In the genomic region with DNA sequence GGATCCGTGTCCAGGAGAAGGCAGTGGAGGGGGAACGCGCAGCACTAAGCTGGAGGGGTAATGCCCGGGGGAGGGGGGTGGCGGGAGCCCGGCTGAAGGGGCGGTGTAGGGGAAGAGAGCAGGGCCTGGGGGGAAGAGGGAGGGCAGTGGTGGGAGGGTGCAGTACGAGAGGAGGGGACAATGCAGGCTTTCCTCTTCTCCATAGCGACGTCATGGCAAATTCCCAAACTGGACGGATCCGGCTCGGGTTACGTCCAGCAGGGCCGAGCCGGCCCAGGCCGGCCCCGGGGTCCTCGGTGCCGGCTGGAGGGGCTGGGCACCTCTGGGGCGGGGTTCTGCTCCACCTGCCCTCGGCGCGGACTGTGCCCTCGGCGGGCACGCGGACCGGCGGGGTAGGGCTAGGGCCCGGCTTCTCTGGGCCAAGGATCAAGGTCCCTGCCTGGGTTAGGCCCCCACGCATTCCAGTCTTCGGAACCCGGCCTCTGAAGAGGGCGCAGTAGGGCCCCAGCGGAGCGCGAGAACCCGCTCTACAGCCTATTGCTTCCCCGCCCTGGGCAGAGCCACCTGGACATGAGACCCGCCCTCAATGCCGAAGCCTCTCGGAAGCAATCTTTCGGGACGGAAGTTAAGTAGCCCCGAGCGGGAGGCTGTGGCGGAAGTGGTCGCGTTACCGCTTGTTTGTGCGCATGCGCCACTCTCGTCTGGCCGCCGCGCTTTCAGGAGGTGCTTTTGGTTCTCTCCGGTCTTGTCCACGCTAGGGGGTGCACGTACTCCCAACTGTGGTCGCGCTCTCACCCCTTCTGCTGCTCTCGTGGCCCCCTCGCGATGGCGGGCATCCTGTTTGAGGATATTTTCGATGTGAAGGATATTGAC, we compare ENCODE assay signal across 1 cellular context.
A peak's percentile ranks its signal among the peaks of the same experiment; 100 is the strongest.
TF ChIP-seq lines count a peak whose summit lies in the region.

No MANE protein-coding gene starts in this region.

TF ChIP-seq in K562, 482 proteins besides CTCF, POLR2A, EP300 and RAD21 (continued from another document and continues in another):
- TF ChIP-seq ZNF561 (CRISPR knock-in tag; conservative IDR thresholded peaks at IDR 0.05): no peak
- no peak for TF ChIP-seq ELF4 (CRISPR knock-in tag; IDR thresholded peaks at IDR 0.05)
- TF ChIP-seq MECOM (CRISPR knock-in tag; IDR thresholded peaks at IDR 0.05): 0 out of 2 replicates have a peak, but pooled peaks have one; percentile 32
- peak; percentile 91 for TF ChIP-seq NR2C1 (IDR thresholded peaks at IDR 0.05)
- peak; percentile 95 for TF ChIP-seq NR2C1 (tag; IDR thresholded peaks at IDR 0.05)
- TF ChIP-seq ZNF24 (IDR thresholded peaks at IDR 0.05): no peak
- TF ChIP-seq HMG20B (CRISPR knock-in tag; IDR thresholded peaks at IDR 0.05): no peak
- no peak for TF ChIP-seq SRSF1 (IDR thresholded peaks at IDR 0.05; ENCODE audit: low read depth, low read length)
- TF ChIP-seq CHD7 (IDR thresholded peaks at IDR 0.05; ENCODE audit: low read depth, low read length): no peak
- no peak for TF ChIP-seq NFXL1 (CRISPR knock-in tag; IDR thresholded peaks at IDR 0.05)
- TF ChIP-seq HMGN3 (IDR thresholded peaks at IDR 0.05; ENCODE audit: borderline replicate concordance, extremely low read depth, insufficient read length, low read depth, low read length): peak; percentile 93
- TF ChIP-seq PCBP2 (IDR thresholded peaks at IDR 0.05; ENCODE audit: low read depth, low read length, poor library complexity, severe bottlenecking): no peak
- TF ChIP-seq ZFPM2 (CRISPR knock-in tag; IDR thresholded peaks at IDR 0.05): no peak
- peak; percentile 16; the same call in 1 of the 2 replicates for TF ChIP-seq GTF2E2 (tag; IDR thresholded peaks at IDR 0.05)
- no peak for TF ChIP-seq ZNF23 (CRISPR knock-in tag; IDR thresholded peaks at IDR 0.05)
- no peak for TF ChIP-seq TGIF2 (CRISPR knock-in tag; IDR thresholded peaks at IDR 0.05)
- TF ChIP-seq, protein P1, sequence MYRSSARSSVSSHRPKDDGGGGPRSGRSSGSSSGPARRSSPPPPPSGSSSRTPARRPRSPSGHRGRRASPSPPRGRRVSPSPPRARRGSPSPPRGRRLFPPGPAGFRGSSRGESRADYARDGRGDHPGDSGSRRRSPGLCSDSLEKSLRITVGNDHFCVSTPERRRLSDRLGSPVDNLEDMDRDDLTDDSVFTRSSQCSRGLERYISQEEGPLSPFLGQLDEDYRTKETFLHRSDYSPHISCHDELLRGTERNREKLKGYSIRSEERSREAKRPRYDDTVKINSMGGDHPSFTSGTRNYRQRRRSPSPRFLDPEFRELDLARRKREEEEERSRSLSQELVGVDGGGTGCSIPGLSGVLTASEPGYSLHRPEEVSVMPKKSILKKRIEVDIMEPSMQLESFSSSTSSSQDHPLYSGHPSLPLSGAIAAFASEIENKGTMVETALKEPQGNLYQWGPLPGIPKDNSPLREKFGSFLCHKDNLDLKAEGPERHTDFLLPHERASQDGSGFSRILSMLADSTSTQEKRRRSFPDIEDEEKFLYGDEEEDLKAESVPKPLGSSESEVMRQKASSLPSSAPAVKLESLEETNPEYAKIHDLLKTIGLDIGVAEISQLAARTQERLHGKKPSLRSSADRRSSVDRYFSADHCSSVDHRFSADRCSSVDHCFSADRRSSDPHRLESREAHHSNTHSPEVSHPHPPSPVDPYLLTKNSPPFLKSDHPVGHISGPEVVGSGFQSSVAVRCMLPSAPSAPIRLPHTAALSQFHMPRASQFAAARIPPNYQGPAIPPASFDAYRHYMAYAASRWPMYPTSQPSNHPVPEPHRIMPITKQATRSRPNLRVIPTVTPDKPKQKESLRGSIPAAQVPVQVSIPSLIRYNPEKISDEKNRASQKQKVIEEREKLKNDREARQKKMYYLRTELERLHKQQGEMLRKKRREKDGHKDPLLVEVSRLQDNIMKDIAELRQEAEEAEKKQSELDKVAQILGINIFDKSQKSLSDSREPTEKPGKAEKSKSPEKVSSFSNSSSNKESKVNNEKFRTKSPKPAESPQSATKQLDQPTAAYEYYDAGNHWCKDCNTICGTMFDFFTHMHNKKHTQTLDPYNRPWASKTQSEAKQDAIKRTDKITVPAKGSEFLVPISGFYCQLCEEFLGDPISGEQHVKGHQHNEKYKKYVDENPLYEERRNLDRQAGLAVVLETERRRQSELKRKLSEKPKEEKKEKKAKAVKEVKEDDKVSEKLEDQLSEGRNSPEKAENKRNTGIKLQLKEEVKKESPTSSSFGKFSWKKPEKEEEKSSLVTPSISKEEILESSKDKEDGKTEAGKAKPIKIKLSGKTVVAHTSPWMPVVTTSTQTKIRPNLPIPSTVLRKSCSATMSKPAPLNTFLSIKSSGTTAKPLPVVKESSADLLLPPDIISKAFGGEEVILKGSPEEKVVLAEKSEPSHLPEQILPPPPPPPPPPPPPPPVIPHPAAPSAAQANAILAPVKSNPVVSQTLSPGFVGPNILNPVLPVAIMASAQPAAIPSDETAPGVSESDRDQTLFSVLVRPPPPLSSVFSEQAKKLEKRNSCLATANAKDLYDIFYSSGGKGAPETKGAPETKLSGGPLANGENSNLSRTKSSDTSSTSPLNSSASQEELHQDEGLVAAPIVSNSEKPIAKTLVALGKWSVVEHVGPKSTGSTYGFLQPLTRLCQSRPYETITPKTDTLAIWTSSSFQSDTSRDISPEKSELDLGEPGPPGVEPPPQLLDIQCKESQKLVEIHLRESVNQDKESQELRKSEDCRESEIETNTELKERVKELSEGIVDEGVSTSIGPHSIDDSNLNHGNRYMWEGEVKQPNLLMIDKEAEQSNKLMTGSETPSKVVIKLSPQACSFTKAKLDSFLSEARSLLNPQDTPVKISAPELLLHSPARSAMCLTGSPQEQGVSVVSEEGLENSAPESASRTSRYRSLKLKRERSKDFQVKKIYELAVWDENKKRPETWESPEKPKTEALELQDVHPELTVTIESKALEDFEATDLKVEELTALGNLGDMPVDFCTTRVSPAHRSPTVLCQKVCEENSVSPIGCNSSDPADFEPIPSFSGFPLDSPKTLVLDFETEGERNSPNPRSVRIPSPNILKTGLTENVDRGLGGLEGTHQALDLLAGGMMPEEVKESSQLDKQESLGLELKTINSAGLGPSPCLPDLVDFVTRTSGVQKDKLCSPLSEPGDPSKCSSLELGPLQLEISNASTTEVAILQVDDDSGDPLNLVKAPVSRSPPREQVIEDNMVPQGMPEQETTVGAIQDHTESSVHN (IDR thresholded peaks at IDR 0.05; ENCODE audit: borderline replicate concordance in 1 of 2, low read depth in 1 of 2): no peak
- no peak for TF ChIP-seq TCF7L2 (IDR thresholded peaks at IDR 0.05; ENCODE audit: low read depth, low read length)
- TF ChIP-seq ZNF740 (CRISPR knock-in tag; IDR thresholded peaks at IDR 0.05): no peak; the same call in 1 of the 2 replicates
- TF ChIP-seq ZNF740 (tag; IDR thresholded peaks at IDR 0.05): peak in 1 of 2 experiments; percentile 58; a peak in 1 of 4 replicates
- TF ChIP-seq ETS2 (tag; IDR thresholded peaks at IDR 0.05; ENCODE audit: borderline replicate concordance, poor library complexity, severe bottlenecking): no peak
- TF ChIP-seq BHLHE40 (IDR thresholded peaks at IDR 0.05; ENCODE audit: low read length): no peak
- no peak for TF ChIP-seq TBL1XR1 (IDR thresholded peaks at IDR 0.05; ENCODE audit: low read length in 2 of 2)
- TF ChIP-seq ZNF239 (CRISPR knock-in tag; IDR thresholded peaks at IDR 0.05): no peak
- TF ChIP-seq, protein P2, sequence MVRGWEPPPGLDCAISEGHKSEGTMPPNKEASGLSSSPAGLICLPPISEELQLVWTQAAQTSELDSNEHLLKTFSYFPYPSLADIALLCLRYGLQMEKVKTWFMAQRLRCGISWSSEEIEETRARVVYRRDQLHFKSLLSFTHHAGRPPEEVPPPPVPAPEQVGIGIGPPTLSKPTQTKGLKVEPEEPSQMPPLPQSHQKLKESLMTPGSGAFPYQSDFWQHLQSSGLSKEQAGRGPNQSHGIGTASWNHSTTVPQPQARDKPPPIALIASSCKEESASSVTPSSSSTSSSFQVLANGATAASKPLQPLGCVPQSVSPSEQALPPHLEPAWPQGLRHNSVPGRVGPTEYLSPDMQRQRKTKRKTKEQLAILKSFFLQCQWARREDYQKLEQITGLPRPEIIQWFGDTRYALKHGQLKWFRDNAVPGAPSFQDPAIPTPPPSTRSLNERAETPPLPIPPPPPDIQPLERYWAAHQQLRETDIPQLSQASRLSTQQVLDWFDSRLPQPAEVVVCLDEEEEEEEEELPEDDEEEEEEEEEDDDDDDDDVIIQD (CRISPR knock-in tag; IDR thresholded peaks at IDR 0.05): no peak
- TF ChIP-seq CHCHD3 (CRISPR knock-in tag; IDR thresholded peaks at IDR 0.05): no peak
- no peak for TF ChIP-seq ZKSCAN3 (CRISPR knock-in tag; IDR thresholded peaks at IDR 0.05)
- TF ChIP-seq HNRNPH1 (optimal IDR thresholded peaks at IDR 0.05; ENCODE audit: low read depth, low read length): no peak
- TF ChIP-seq HNRNPUL1 (IDR thresholded peaks at IDR 0.05; ENCODE audit: low read length): no peak
- no peak for TF ChIP-seq PHB2 (IDR thresholded peaks at IDR 0.05; ENCODE audit: low read depth)
- no peak for TF ChIP-seq ESRRB (CRISPR knock-in tag; IDR thresholded peaks at IDR 0.05; ENCODE audit: borderline replicate concordance)
- peak; percentile 92 for TF ChIP-seq POLR2G (IDR thresholded peaks at IDR 0.05; ENCODE audit: low read depth, low read length)
- TF ChIP-seq MYBL2 (IDR thresholded peaks at IDR 0.05; ENCODE audit: low read depth): no peak
- no peak for TF ChIP-seq MYBL2 (CRISPR knock-in tag; IDR thresholded peaks at IDR 0.05; ENCODE audit: borderline replicate concordance)
- no peak for TF ChIP-seq RFX7 (CRISPR knock-in tag; IDR thresholded peaks at IDR 0.05)
- no peak for TF ChIP-seq GTF2A2 (tag; IDR thresholded peaks at IDR 0.05)
- TF ChIP-seq CBX8 (IDR thresholded peaks at IDR 0.05; ENCODE audit: borderline replicate concordance, extremely low read depth, low read depth, low read length, poor library complexity, severe bottlenecking): no peak
